ENCODE assay signal across 8 cellular contexts in genomic region chr2:38737020-38737698, GRCh38. TPM values are rescaled to one million over a fixed set of nuclear protein-coding genes. Genes with fewer than 3 reads are reported as not detected.
DNase-seq lines count a peak whose midpoint lies in the region; ATAC-seq and TF ChIP-seq lines count a peak whose summit lies in the region.
"Not testable (repeated sequence)": the region's sequence is repeated elsewhere in the genome, so short reads cannot be mapped to it uniquely, and the experiment has no call there.

No MANE protein-coding gene starts in this region.

- DNase-seq in CD8-positive, alpha-beta T cell; activated CD8-positive, alpha-beta T cell treated with anti-CD3 and anti-CD28 coated beads for 36 hours: not testable (repeated sequence)
- DNase-seq in NCI-H2081 (lab: John Stamatoyannopoulos, UW) (peak; percentile 31 to 70), caudate nucleus (lab: John Stamatoyannopoulos, UW) (peak in 6 of 61 donors; percentile 5 to 46 (median 28)), fibroblast of villous mesenchyme (ENCODE audit: low read depth) (peak; percentile 47), lower leg skin (ENCODE audit: low spot score in 2 of 2) (peak; percentile 73 to 84), posterior vena cava (ENCODE audit: low spot score) (peak; percentile 86), testis (peak; percentile 81)

- H3K4me3 Mint-ChIP-seq in CD8-positive, alpha-beta T cell; activated CD8-positive, alpha-beta T cell treated with anti-CD3 and anti-CD28 coated beads for 36 hours: not testable (repeated sequence)

- not testable (repeated sequence) for H3K27me3 Mint-ChIP-seq in CD8-positive, alpha-beta T cell (ENCODE audit: low read depth); activated CD8-positive, alpha-beta T cell treated with anti-CD3 and anti-CD28 coated beads for 36 hours

- H3K9me3 Mint-ChIP-seq in CD8-positive, alpha-beta T cell; activated CD8-positive, alpha-beta T cell treated with anti-CD3 and anti-CD28 coated beads for 36 hours: not testable (repeated sequence)

- H3K27ac Mint-ChIP-seq in CD8-positive, alpha-beta T cell: peak overlapping the region; percentile 10
- H3K27ac Mint-ChIP-seq in activated CD8-positive, alpha-beta T cell treated with anti-CD3 and anti-CD28 coated beads for 36 hours: peak overlapping the region; percentile 22

- peaks cover 66% of the 10 kb centered on the region for H3K36me3 Mint-ChIP-seq in CD8-positive, alpha-beta T cell
- peaks cover 58% of the 10 kb centered on the region for H3K36me3 Mint-ChIP-seq in activated CD8-positive, alpha-beta T cell treated with anti-CD3 and anti-CD28 coated beads for 36 hours (ENCODE audit: low read depth)

- not testable (repeated sequence) for H3K4me1 ChIP-seq in CD8-positive, alpha-beta T cell (ENCODE audit: insufficient read depth, low read length)
- peaks cover 15% of the 10 kb centered on the region for H3K4me1 ChIP-seq in testis

- ATAC-seq in CD8-positive, alpha-beta T cell; activated CD8-positive, alpha-beta T cell treated with anti-CD3 and anti-CD28 coated beads for 36 hours: not testable (repeated sequence)

- not testable (repeated sequence) for H3K27ac ChIP-seq in CD8-positive, alpha-beta T cell (ENCODE audit: low read depth, low read length)
- H3K27ac ChIP-seq in caudate nucleus (ENCODE audit: low read depth, low read length) (peak overlapping the region; percentile 64), testis (peak overlapping the region; percentile 67 to 76)

- CTCF ChIA-PET in CD8-positive, alpha-beta T cell (lab: Charles Lee): interaction anchor here (1.5 to 7.9 kb wide), 2 partner anchors 9 to 155 kb away, joined by 3 to 99 read pairs; no protein-coding TSS in a partner anchor
- CTCF ChIA-PET in activated CD8-positive, alpha-beta T cell treated with anti-CD3 and anti-CD28 coated beads for 36 hours (lab: Charles Lee): interaction anchor here (1.1 to 8.3 kb wide), 2 partner anchors 137 to 154 kb away, joined by 3 to 95 read pairs; no protein-coding TSS in a partner anchor

- peaks cover 19% of the 10 kb centered on the region for H3K4me1 Mint-ChIP-seq in CD8-positive, alpha-beta T cell (ENCODE audit: low read depth)
- H3K4me1 Mint-ChIP-seq in activated CD8-positive, alpha-beta T cell treated with anti-CD3 and anti-CD28 coated beads for 36 hours (ENCODE audit: low read depth): peaks cover 16% of the 10 kb centered on the region

- not testable (repeated sequence) for H3K36me3 ChIP-seq in CD8-positive, alpha-beta T cell (ENCODE audit: insufficient read depth, low read length); testis (ENCODE audit: low read depth, missing control alignments)

- POLR2A ChIA-PET in CD8-positive, alpha-beta T cell (lab: Charles Lee): interaction anchor here (0.7 to 1.6 kb wide), 2 partner anchors 13 to 55 kb away, joined by 3 to 4 read pairs; no protein-coding TSS in a partner anchor
- POLR2A ChIA-PET in activated CD8-positive, alpha-beta T cell treated with anti-CD3 and anti-CD28 coated beads for 36 hours (lab: Charles Lee): interaction anchor here (0.9 to 1.1 kb wide), 2 partner anchors 14 kb away, joined by 3 to 7 read pairs; partner anchors contain the start of gene SRSF7

- intact Hi-C loops in CD8-positive, alpha-beta T cell (cut with DNase I, micrococcal nuclease); activated CD8-positive, alpha-beta T cell treated with anti-CD3 and anti-CD28 coated beads for 36 hours (cut with micrococcal nuclease); lower leg skin (cut with DNase I; ENCODE audit: low total_unique reads): not testable (repeated sequence)
- intact Hi-C loops in posterior vena cava (cut with DNase I): loop anchor here (5.0 kb wide), 2 partner anchors 150 to 200 kb away; no protein-coding TSS in a partner anchor
- intact Hi-C loops in testis (cut with DNase I; ENCODE audit: low total_unique reads): loop anchor here (10.0 kb wide), 1 partner anchor 152 kb away; no protein-coding TSS in a partner anchor

- H3K4me3 ChIP-seq in CD8-positive, alpha-beta T cell (ENCODE audit: low read depth, low read length); fibroblast of villous mesenchyme (ENCODE audit: low read depth, low read length); lower leg skin (ENCODE audit: low read depth, poor library complexity, severe bottlenecking); testis: not testable (repeated sequence)

- TF ChIP-seq POLR2A in lower leg skin (IDR thresholded peaks at IDR 0.05); testis (IDR thresholded peaks at IDR 0.05): not testable (repeated sequence)

- not testable (repeated sequence) for H3K27me3 ChIP-seq in CD8-positive, alpha-beta T cell (ENCODE audit: insufficient read depth, low read length); testis

- not testable (repeated sequence) for TF ChIP-seq CTCF in CD8-positive, alpha-beta T cell (IDR thresholded peaks at IDR 0.05); activated CD8-positive, alpha-beta T cell treated with anti-CD3 and anti-CD28 coated beads for 36 hours (IDR thresholded peaks at IDR 0.05); fibroblast of villous mesenchyme (IDR thresholded peaks at IDR 0.05; ENCODE audit: insufficient read depth, low read depth, low read length); lower leg skin (IDR thresholded peaks at IDR 0.05); testis (IDR thresholded peaks at IDR 0.05)

- H3K9me3 ChIP-seq in CD8-positive, alpha-beta T cell (ENCODE audit: low read length); testis: not testable (repeated sequence)

- 84% methylated on average over 11 of the region's 11 CpGs for WGBS in lower leg skin, 2 donors
- WGBS in testis, 2 donors: 64 to 67% methylated on average over 11 of the region's 11 CpGs

RNA-seq across cellular contexts. Expression of gene SRSF7, which starts 14.0 kb away (rescaled TPM):
- total RNA-seq in CD8-positive, alpha-beta T cell: 100 to 1,000 TPM; 607 to 608 TPM
- 100 to 1,000 TPM; 320 to 333 TPM for total RNA-seq in activated CD8-positive, alpha-beta T cell treated with anti-CD3 and anti-CD28 coated beads for 36 hours
- total RNA-seq in fibroblast of villous mesenchyme (106 and 142 TPM in 2 replicates), lower leg skin (10 to 100 TPM; 69.7 to 77.1 (median 72.8) TPM), posterior vena cava (100 to 1,000 TPM in 1 of 2 donors, 10 to 100 TPM in 1; 95.3 to 103 TPM), testis (100 to 1,000 TPM; 104 to 114 TPM)
- 169 TPM for polyA plus RNA-seq in testis (ENCODE audit: insufficient read depth, low read depth, low replicate concordance)

RNA-seq across cellular contexts. Expression of gene GEMIN6, which starts 40.9 kb away (rescaled TPM):
- 1 to 10 TPM; 2.3 TPM for total RNA-seq in CD8-positive, alpha-beta T cell
- 10 to 100 TPM; 30.2 to 33.4 TPM for total RNA-seq in activated CD8-positive, alpha-beta T cell treated with anti-CD3 and anti-CD28 coated beads for 36 hours
- total RNA-seq in fibroblast of villous mesenchyme (4.5 and 15.1 TPM in 2 replicates), lower leg skin (10 to 100 TPM in 1 of 4 donors, 1 to 10 TPM in 3; 2.6 to 11.0 (median 3.6) TPM), posterior vena cava (1 to 10 TPM; 9.0 to 9.3 TPM), testis (10 to 100 TPM; 11.6 to 16.4 TPM)
- polyA plus RNA-seq in testis (ENCODE audit: insufficient read depth, low read depth, low replicate concordance): 43.0 TPM
